ENCODE assay signal across 11 cellular contexts in the genomic region with DNA sequence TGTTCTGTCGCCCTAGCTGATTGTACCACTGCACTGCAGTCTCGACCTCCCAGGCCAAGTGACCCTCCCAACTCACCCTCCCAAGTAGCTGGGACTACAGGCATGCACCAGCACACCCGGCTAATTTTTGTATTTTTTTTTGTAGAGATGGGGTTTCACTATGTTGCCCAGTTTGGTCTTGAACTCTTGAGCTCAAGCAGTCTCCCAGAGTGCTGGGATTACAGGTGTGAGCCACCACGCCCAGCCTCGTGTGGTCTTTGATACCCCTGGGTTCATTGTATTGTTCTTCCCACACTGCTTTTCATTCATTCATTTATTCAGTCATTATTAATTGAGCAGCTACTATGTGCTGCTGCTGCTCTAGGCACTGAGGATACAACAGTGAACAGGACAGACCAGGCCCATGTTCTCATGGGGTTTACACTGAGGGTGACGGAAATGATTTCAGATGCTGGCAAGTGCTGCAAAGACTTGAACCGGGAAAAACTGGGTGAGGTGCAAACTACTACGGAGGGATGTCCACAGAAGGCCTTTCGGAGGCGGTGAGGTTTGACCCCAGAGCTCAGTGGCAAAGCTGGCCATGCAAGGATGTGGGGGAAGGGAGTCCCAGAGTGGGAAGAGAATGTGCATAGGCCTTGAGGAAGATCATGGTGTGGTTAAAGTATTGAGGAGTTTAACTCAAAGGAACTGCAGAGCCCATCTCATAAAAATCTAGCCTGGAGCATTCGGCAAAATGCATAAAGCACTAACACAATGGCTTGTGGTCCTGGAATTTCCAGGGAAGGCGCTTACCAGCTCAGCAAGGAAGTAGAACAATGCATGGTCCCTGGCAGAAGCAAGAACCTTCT. TPM values are rescaled to one million over a fixed set of nuclear protein-coding genes. Genes with fewer than 3 reads are reported as not detected.
DNase-seq lines count a peak whose midpoint lies in the region; ATAC-seq and TF ChIP-seq lines count a peak whose summit lies in the region.
"Had no signal": no experiment of that assay in that cellular context is flagged by ENCODE, and none has a peak within 500 bp of the region (broad histone marks: within the 10 kb centered on the region; RNA-seq: fewer than 3 reads in every experiment).

No MANE protein-coding gene starts in this region.

- no peak for ATAC-seq in GM19328 (IDR thresholded peaks at IDR 0.05; ENCODE audit: unreplicated experiment)
- ATAC-seq: left colon, sciatic nerve had no signal

- H3K9ac ChIP-seq in OCI-LY3 (ENCODE audit: low read length) = no peak overlapping the region
- H3K9ac ChIP-seq in colonic mucosa (ENCODE audit: low read depth in 2 of 2, low read length in 2 of 2) = no peak overlapping the region

- H3K27me3 ChIP-seq in OCI-LY3 (ENCODE audit: low read depth, low read length) (no peaks in the 10 kb centered on the region), colonic mucosa (no peaks in the 10 kb centered on the region), hepatocyte (no peaks in the 10 kb centered on the region)

- intact Hi-C loops in colonic mucosa (cut with DNase I) = no loop called here

- peaks cover 93% of the 10 kb centered on the region for H3K4me1 Mint-ChIP-seq in osteocyte (ENCODE audit: unreplicated experiment)

- no peak overlapping the region for H3K4me3 Mint-ChIP-seq in osteocyte (ENCODE audit: unreplicated experiment)
- H3K4me3 Mint-ChIP-seq: brain had no signal

- peak overlapping the region; percentile 47; the same call in 1 of the 2 replicates for H3K4me2 ChIP-seq in OCI-LY3 (ENCODE audit: low read length)
- H3K4me2 ChIP-seq in hepatocyte = no peak overlapping the region

- H3K9me2 ChIP-seq in hepatocyte (replicated peaks; ENCODE audit: insufficient read depth) = no peaks in the 10 kb centered on the region

- H3K36me3 ChIP-seq in OCI-LY3 (replicated peaks; ENCODE audit: low read depth, low read length) = peaks cover 37% of the 10 kb centered on the region
- H3K36me3 ChIP-seq in colonic mucosa = no peaks in the 10 kb centered on the region
- H3K36me3 ChIP-seq in hepatocyte (replicated peaks; ENCODE audit: insufficient read depth, low read depth) = no peaks in the 10 kb centered on the region

- H3K79me2 ChIP-seq in OCI-LY3 (ENCODE audit: low read length) (peaks cover 100% of the 10 kb centered on the region), hepatocyte (peaks cover 68% of the 10 kb centered on the region)

- H3K4me3 ChIP-seq in GM12865 (ENCODE audit: low read depth, low read length) = peak overlapping the region; percentile 22
- H3K4me3 ChIP-seq in OCI-LY3 (ENCODE audit: low read length) = no peak overlapping the region
- H3K4me3 ChIP-seq in colonic mucosa = no peak overlapping the region
- H3K4me3 ChIP-seq in hepatocyte = no peak overlapping the region

- DNase-seq in GM12865 (ENCODE audit: low read depth) = no peak
- no peak for DNase-seq in colonic mucosa
- no peak for DNase-seq in osteocyte (ENCODE audit: extremely low spot score, unreplicated experiment)
- DNase-seq in hepatocyte (ENCODE audit: low spot score) = no peak
- no peak for DNase-seq in iPS-NIHi7 (ENCODE audit: extremely low spot score)
- DNase-seq: left colon, NCI-H2107 had no signal

- peaks cover 21% of the 10 kb centered on the region for H3K36me3 Mint-ChIP-seq in osteocyte (ENCODE audit: unreplicated experiment)

- H3K27me3 Mint-ChIP-seq in osteocyte (ENCODE audit: unreplicated experiment) = no peaks in the 10 kb centered on the region

- H2AFZ ChIP-seq in OCI-LY3 (ENCODE audit: low read depth, low read length) = no peak overlapping the region
- H2AFZ ChIP-seq in hepatocyte = no peak overlapping the region

- WGBS in hepatocyte (ENCODE audit: low lambda C conversion rate, missing lambda C conversion rate) = 92% methylated on average over 12 of the region's 12 CpGs

- no peak for TF ChIP-seq CTCF in GM12865 (IDR thresholded peaks at IDR 0.05; ENCODE audit: insufficient read depth, low read depth, low read length, missing control alignments)
- TF ChIP-seq CTCF in OCI-LY3 (IDR thresholded peaks at IDR 0.05; ENCODE audit: low read depth, low read length) = no peak
- TF ChIP-seq CTCF in colonic mucosa (IDR thresholded peaks at IDR 0.05) = no peak
- TF ChIP-seq CTCF in osteocyte (IDR thresholded peaks at IDR 0.05) = no peak
- no peak for TF ChIP-seq CTCF in hepatocyte (IDR thresholded peaks at IDR 0.05; ENCODE audit: poor library complexity)

- H3K4me1 ChIP-seq in OCI-LY3 (ENCODE audit: low read length) = peaks cover 17% of the 10 kb centered on the region
- no peaks in the 10 kb centered on the region for H3K4me1 ChIP-seq in colonic mucosa
- no peaks in the 10 kb centered on the region for H3K4me1 ChIP-seq in hepatocyte (ENCODE audit: insufficient read depth)

- H3K9me3 ChIP-seq in OCI-LY3 (ENCODE audit: insufficient read depth, low read length) = peaks cover 18% of the 10 kb centered on the region
- no peaks in the 10 kb centered on the region for H3K9me3 ChIP-seq in colonic mucosa
- H3K9me3 ChIP-seq in hepatocyte (ENCODE audit: low read depth) = no peaks in the 10 kb centered on the region

- H4K20me1 ChIP-seq in OCI-LY3 (ENCODE audit: insufficient read depth, low read length) = peaks cover 92% of the 10 kb centered on the region
- no peaks in the 10 kb centered on the region for H4K20me1 ChIP-seq in hepatocyte (ENCODE audit: insufficient read depth, poor library complexity, severe bottlenecking)

- H3K27ac Mint-ChIP-seq in osteocyte (ENCODE audit: unreplicated experiment) = peak overlapping the region; percentile 63

- H3K27ac ChIP-seq in OCI-LY3 (ENCODE audit: low read length) (peak overlapping the region; percentile 59), colonic mucosa (peak overlapping the region; percentile 37), hepatocyte (no peak overlapping the region)

- no peaks in the 10 kb centered on the region for H3K9me3 Mint-ChIP-seq in osteocyte (ENCODE audit: unreplicated experiment)

RNA-seq across cellular contexts. Expression of a gene that starts 10.9 kb away (rescaled TPM):
- 10 to 100 TPM; 22.0 to 22.2 TPM for total RNA-seq in colonic mucosa
- 256 and 271 TPM in 2 replicates for total RNA-seq in osteocyte
- total RNA-seq in hepatocyte = 7.0 and 7.3 TPM in 2 replicates
- 7.1 and 9.3 TPM in 2 replicates for polyA plus RNA-seq in hepatocyte

Comparison
In these comparisons a context has a peak if more than half of its experiments do, and no peak if none do; other contexts are left out.
1. RNA of a gene that starts 10.9 kb away (total RNA-seq): 256 to 271 TPM in osteocyte; 22.0 to 22.2 TPM in colonic mucosa and 7.0 to 7.3 TPM in hepatocyte; every median in the first group is over 10 times any median in the second.